Comparison of ENCODE assay signal across 18 cellular contexts in genomic region chr9:77392328-77392727, GRCh38.
DNase-seq lines count a peak whose midpoint lies in the region; ATAC-seq and TF ChIP-seq lines count a peak whose summit lies in the region.
"Had no signal": no experiment of that assay in that cellular context is flagged by ENCODE, and none has a peak within 500 bp of the region (broad histone marks: within the 10 kb centered on the region; RNA-seq: fewer than 3 reads in every experiment).

No MANE protein-coding gene starts in this region.

- H3K27me3 ChIP-seq in transverse colon: no peaks in the 10 kb centered on the region
- H3K27me3 ChIP-seq: BLaER1 had no signal

- H3K4me3 ChIP-seq in transverse colon: no peak overlapping the region
- H3K4me3 ChIP-seq: A549, BLaER1, GM23338 had no signal

- WGBS in transverse colon (ENCODE audit: low coverage in 1 of 2), 2 donors: 52 to 58% methylated on average over 7 of the region's 7 CpGs

- no peaks in the 10 kb centered on the region for H3K9me3 ChIP-seq in transverse colon
- H3K9me3 ChIP-seq: A549, BLaER1 had no signal

- TF ChIP-seq POLR2A in transverse colon (IDR thresholded peaks at IDR 0.05): no peak

- peak overlapping the region in 3 of 4 donors; percentile 31 to 61 (median 31) for H3K27ac ChIP-seq in transverse colon
- H3K27ac ChIP-seq: A549, BLaER1 had no signal

- peaks cover 0 to 36% (median 9%) of the 10 kb centered on the region in 4 donors for H3K4me1 ChIP-seq in transverse colon
- H3K4me1 ChIP-seq: A549, BLaER1 had no signal

- TF ChIP-seq EP300 in transverse colon (IDR thresholded peaks at IDR 0.05; ENCODE audit: low read depth): peak; percentile 96

- peaks cover 0 to 3% (median 0%) of the 10 kb centered on the region in 4 donors for H3K36me3 ChIP-seq in transverse colon

- in situ Hi-C loops in transverse colon (cut with MboI; ENCODE audit: low pct_ligation_motif_present in 1 of 4, low pct_unique_long_range_greater_than_20kb in 1 of 4, low sequenced_read_pairs in 3 of 4): loop anchor here in 1 of 4 donors (25.0 kb wide), 1 partner anchor 105 kb away; no protein-coding TSS in a partner anchor

- DNase-seq in HuH-7 (ENCODE audit: low spot score) (peak; percentile 18), NCI-H748 treated with DMSO at 0.1 percent for 48 hours (lab: John Stamatoyannopoulos, UW) (peak; percentile 32), left colon (no peak), transverse colon (peak; percentile 15), OCI-M1 (lab: John Stamatoyannopoulos, UW) (no peak), anterior cingulate cortex (lab: John Stamatoyannopoulos, UW) (no peak), NCI-H446 (lab: John Stamatoyannopoulos, UW) (no peak)
- DNase-seq in stimulated activated CD8-positive, alpha-beta memory T cell treated with anti-CD3 and anti-CD28 coated beads, Interleukin-4, amount 100 ng/mL, for 48 hours: no peak
- DNase-seq: AML-193; CD4-positive, alpha-beta memory T cell; DMS153; DMS79; GDM1; KBM-7 had no signal

- intact Hi-C loops in left colon (cut with DNase I, micrococcal nuclease) (no loop called here), transverse colon (cut with DNase I; ENCODE audit: low total_unique reads) (no loop called here)

- no peak for TF ChIP-seq CTCF in transverse colon (IDR thresholded peaks at IDR 0.05)

- peak; percentile 86 for ATAC-seq in left colon
- ATAC-seq: A549, GM23338, HCT116 had no signal

Comparison
In these comparisons a context has a peak if more than half of its experiments do, and no peak if none do; other contexts are left out.
1. DNase-seq: peak in HuH-7 (single experiment), NCI-H748 treated with DMSO at 0.1 percent for 48 hours (single experiment) and transverse colon (single experiment); none in left colon (0 of 2), OCI-M1 (single experiment), anterior cingulate cortex (0 of 58), stimulated activated CD8-positive, alpha-beta memory T cell treated with anti-CD3 and anti-CD28 coated beads, Interleukin-4, amount 100 ng/mL, for 48 hours (single experiment) and NCI-H446 (0 of 2).